26 cellular contexts compared by ENCODE assay signal in genomic region chr10:129926066-129927055, GRCh38. TPM values are rescaled to one million over a fixed set of nuclear protein-coding genes. Genes with fewer than 3 reads are reported as not detected.
"Had no signal": no experiment of that assay in that cellular context is flagged by ENCODE, and none has a peak within 500 bp of the region (broad histone marks: within the 10 kb centered on the region; RNA-seq: fewer than 3 reads in every experiment).

No MANE protein-coding gene starts in this region.

- H3K27me3 ChIP-seq: colonic mucosa, gastrocnemius medialis, heart right ventricle, neutrophil, pancreas, sigmoid colon, tibial nerve, vagina had no signal

- H3K4me3 ChIP-seq: colonic mucosa, gastrocnemius medialis, heart right ventricle, lung, pancreas, sigmoid colon, thoracic aorta, tibial nerve, vagina had no signal

- H3K4me1 ChIP-seq: colonic mucosa, pancreas, sigmoid colon, vagina had no signal

- H3K4me3 Mint-ChIP-seq: central memory CD8-positive, alpha-beta T cell; dendritic cell treated with granulocyte-macrophage colony-stimulating factor and Interleukin-4, amounts not matched to agents 40 ng/mL and 50 ng/mL, for 4 days; endodermal cell; naive thymus-derived CD4-positive, alpha-beta T cell; stimulated activated memory B cell treated with anti-CD40 and anti-IgM and Interleukin-4, amounts not matched to agents 10 μg/mL and 1 μg/mL and 100 μg/mL, for 72 hours had no signal

- H3K9me3 ChIP-seq: colonic mucosa, gastrocnemius medialis, heart right ventricle, neutrophil, pancreas, sigmoid colon, thoracic aorta, tibial nerve, vagina had no signal

- H3K27ac ChIP-seq: colonic mucosa, epithelial cell of prostate, gastrocnemius medialis, heart right ventricle, neutrophil, pancreas, sigmoid colon, thoracic aorta, tibial nerve, vagina had no signal

- H3K9me3 Mint-ChIP-seq: central memory CD8-positive, alpha-beta T cell; dendritic cell treated with granulocyte-macrophage colony-stimulating factor and Interleukin-4, amounts not matched to agents 40 ng/mL and 50 ng/mL, for 4 days; endodermal cell; stimulated activated memory B cell treated with anti-CD40 and anti-IgM and Interleukin-4, amounts not matched to agents 10 μg/mL and 1 μg/mL and 100 μg/mL, for 72 hours had no signal

- H3K36me3 ChIP-seq: colonic mucosa, gastrocnemius medialis, heart right ventricle, neutrophil, pancreas, sigmoid colon, thoracic aorta, tibial nerve, vagina had no signal

- H3K27ac Mint-ChIP-seq: dendritic cell treated with granulocyte-macrophage colony-stimulating factor and Interleukin-4, amounts not matched to agents 40 ng/mL and 50 ng/mL, for 4 days; endodermal cell; naive thymus-derived CD4-positive, alpha-beta T cell; progenitor cell of endocrine pancreas; stimulated activated memory B cell treated with anti-CD40 and anti-IgM and Interleukin-4, amounts not matched to agents 10 μg/mL and 1 μg/mL and 100 μg/mL, for 72 hours had no signal

- H3K36me3 Mint-ChIP-seq: naive thymus-derived CD4-positive, alpha-beta T cell; stimulated activated memory B cell treated with anti-CD40 and anti-IgM and Interleukin-4, amounts not matched to agents 10 μg/mL and 1 μg/mL and 100 μg/mL, for 72 hours had no signal

- H3K4me1 Mint-ChIP-seq: central memory CD8-positive, alpha-beta T cell; naive thymus-derived CD4-positive, alpha-beta T cell; stimulated activated memory B cell treated with anti-CD40 and anti-IgM and Interleukin-4, amounts not matched to agents 10 μg/mL and 1 μg/mL and 100 μg/mL, for 72 hours had no signal

- DNase-seq: colonic mucosa; effector CD8-positive, alpha-beta T cell; endodermal cell; gastrocnemius medialis; heart right ventricle; left ventricle myocardium superior; mesenchymal stem cell; midbrain; naive thymus-derived CD4-positive, alpha-beta T cell; stimulated activated CD4-positive, alpha-beta T cell treated with anti-CD3 and anti-CD28 coated beads, Interleukin-4, amount 100 ng/mL, for 4 hours; stimulated activated naive CD8-positive, alpha-beta T cell treated with anti-CD3 and anti-CD28 coated beads, Interleukin-15, Interleukin-2, amounts not matched to agents 100 U/mL and 50 U/mL, for 24 hours; substantia nigra had no signal

- FAIRE-seq: keratinocyte, pancreas had no signal

- H3K27me3 Mint-ChIP-seq: central memory CD8-positive, alpha-beta T cell; dendritic cell treated with granulocyte-macrophage colony-stimulating factor and Interleukin-4, amounts not matched to agents 40 ng/mL and 50 ng/mL, for 4 days; naive thymus-derived CD4-positive, alpha-beta T cell had no signal

RNA-seq across cellular contexts. Expression of gene EBF3, which starts 37.7 kb away (rescaled TPM):
- total RNA-seq: chondrocyte; naive thymus-derived CD4-positive, alpha-beta T cell had no signal
- polyA plus RNA-seq: keratinocyte; naive thymus-derived CD4-positive, alpha-beta T cell had no signal
